14 cellular contexts compared by ENCODE assay signal in genomic region chr7:107039199-107039900, GRCh38. TPM values are rescaled to one million over a fixed set of nuclear protein-coding genes. Genes with fewer than 3 reads are reported as not detected.
"Had no signal": no experiment of that assay in that cellular context is flagged by ENCODE, and none has a peak within 500 bp of the region (broad histone marks: within the 10 kb centered on the region; RNA-seq: fewer than 3 reads in every experiment).

No MANE protein-coding gene starts in this region.

- H3K27me3 ChIP-seq: right atrium auricular region, stomach had no signal

- DNase-seq: erythroblast; foreskin keratinocyte; kidney; left cardiac atrium; left ventricle myocardium inferior; lower lobe of right lung; natural killer cell; posterior cingulate gyrus; small intestine; stimulated activated CD4-positive, alpha-beta T cell treated with anti-CD3 and anti-CD28 coated beads, Interleukin-12 subunit alpha, Interleukin-12 subunit beta, amount 100 ng/mL, for 4 hours; stimulated activated naive CD4-positive, alpha-beta T cell; stomach; trophoblast cell had no signal

- H3K36me3 ChIP-seq: left ventricle myocardium inferior, lower lobe of right lung, right atrium auricular region, stomach had no signal

- H3K4me1 ChIP-seq: foreskin keratinocyte had no signal

- ATAC-seq: foreskin keratinocyte, left cardiac atrium, lower lobe of right lung, natural killer cell had no signal

- H3K27ac ChIP-seq: foreskin keratinocyte, left ventricle myocardium inferior, lower lobe of right lung, right atrium auricular region, stomach had no signal

- H3K4me3 ChIP-seq: left ventricle myocardium inferior, lower lobe of right lung, right atrium auricular region, stomach had no signal

- H3K9me3 ChIP-seq: lower lobe of right lung, stomach had no signal

RNA-seq across cellular contexts. Expression of gene PRKAR2B, which starts 5.2 kb away (rescaled TPM):
- total RNA-seq: foreskin keratinocyte had no signal
